Comparison of ENCODE assay signal across 1 cellular context in genomic region chr2:75549401-75550253, GRCh38.
TF ChIP-seq lines count a peak whose summit lies in the region.

No MANE protein-coding gene starts in this region.

TF ChIP-seq in IMR-90, 13 proteins besides CTCF, POLR2A, EP300 and RAD21 (continued from another document):
- TF ChIP-seq CHD1 (IDR thresholded peaks at IDR 0.05; ENCODE audit: low read depth, low read length) = no peak
- TF ChIP-seq MXI1 (IDR thresholded peaks at IDR 0.05; ENCODE audit: borderline replicate concordance, low read depth, low read length) = no peak
- no peak for TF ChIP-seq RCOR1 (IDR thresholded peaks at IDR 0.05; ENCODE audit: insufficient replicate concordance, low read length)
- TF ChIP-seq SMC3 (IDR thresholded peaks at IDR 0.05; ENCODE audit: low read depth, low read length) = no peak
- no peak for TF ChIP-seq FOS (IDR thresholded peaks at IDR 0.05; ENCODE audit: low read depth, low read length)
- TF ChIP-seq BHLHE40 (IDR thresholded peaks at IDR 0.05; ENCODE audit: low read depth, low read length) = no peak
- TF ChIP-seq CEBPB (IDR thresholded peaks at IDR 0.05; ENCODE audit: low read depth, low read length) = no peak
- TF ChIP-seq, protein P1, sequence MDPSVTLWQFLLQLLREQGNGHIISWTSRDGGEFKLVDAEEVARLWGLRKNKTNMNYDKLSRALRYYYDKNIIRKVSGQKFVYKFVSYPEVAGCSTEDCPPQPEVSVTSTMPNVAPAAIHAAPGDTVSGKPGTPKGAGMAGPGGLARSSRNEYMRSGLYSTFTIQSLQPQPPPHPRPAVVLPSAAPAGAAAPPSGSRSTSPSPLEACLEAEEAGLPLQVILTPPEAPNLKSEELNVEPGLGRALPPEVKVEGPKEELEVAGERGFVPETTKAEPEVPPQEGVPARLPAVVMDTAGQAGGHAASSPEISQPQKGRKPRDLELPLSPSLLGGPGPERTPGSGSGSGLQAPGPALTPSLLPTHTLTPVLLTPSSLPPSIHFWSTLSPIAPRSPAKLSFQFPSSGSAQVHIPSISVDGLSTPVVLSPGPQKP (IDR thresholded peaks at IDR 0.05; ENCODE audit: borderline replicate concordance, low read depth, low read length) = no peak
